ENCODE assay signal across 27 cellular contexts in the genomic region with DNA sequence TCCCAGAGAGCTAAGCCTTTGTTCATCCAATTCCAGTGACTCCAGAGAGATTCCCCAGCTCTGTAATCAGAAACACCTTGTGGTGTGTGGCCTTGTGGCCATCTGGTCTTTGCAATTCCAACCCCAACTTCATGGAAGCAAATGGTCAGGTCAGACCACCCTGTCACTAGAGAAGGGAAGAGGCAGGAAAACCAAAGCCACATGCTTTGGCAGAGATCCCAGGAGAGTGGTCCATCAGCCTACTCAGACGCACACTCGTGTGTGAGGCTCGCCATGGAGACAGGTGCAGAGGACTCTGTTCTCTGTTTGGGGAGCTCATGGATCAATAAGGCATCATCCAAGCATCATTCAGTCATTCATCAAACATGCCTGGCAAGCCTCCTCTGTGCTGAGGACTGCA. TPM values are rescaled to one million over a fixed set of nuclear protein-coding genes. Genes with fewer than 3 reads are reported as not detected.
"Had no signal": no experiment of that assay in that cellular context is flagged by ENCODE, and none has a peak within 500 bp of the region (broad histone marks: within the 10 kb centered on the region; RNA-seq: fewer than 3 reads in every experiment).

No MANE protein-coding gene starts in this region.

- H3K27ac ChIP-seq: brain microvascular endothelial cell, cardiac muscle cell, SK-N-MC, VCaP had no signal

- ATAC-seq: activated CD4-positive, alpha-beta T cell treated with anti-CD3 and anti-CD28 coated beads for 36 hours; activated T-cell treated with anti-CD3 and anti-CD28 coated beads, Interleukin-2, amount 50 U/mL, for 72 hours had no signal

- H3K4me3 ChIP-seq: cardiac muscle cell, SK-N-MC had no signal

- H3K36me3 ChIP-seq: brain microvascular endothelial cell, cardiac muscle cell had no signal

- H3K27me3 ChIP-seq: brain microvascular endothelial cell, cardiac muscle cell had no signal

- DNase-seq: activated CD4-positive, alpha-beta memory T cell treated with anti-CD3 and anti-CD28 coated beads, Interleukin-2, amount 10 ng/mL, durations not matched to agents 7 days and 5 days; activated CD4-positive, alpha-beta T cell treated with anti-CD3 and anti-CD28 coated beads for 36 hours; activated CD4-positive, alpha-beta T cell treated with anti-CD3 and anti-CD28 coated beads, Interleukin-2, amount 50 U/mL, for 1 hour; activated CD8-positive, alpha-beta memory T cell treated with anti-CD3 and anti-CD28 coated beads, Interleukin-2, amount 50 U/mL, for 4 hours; activated gamma-delta T cell treated with Interleukin-2 at 50 U/mL for 16 hours; activated naive CD4-positive, alpha-beta T cell treated with anti-CD3 and anti-CD28 coated beads, Interleukin-2, amount 10 ng/mL, durations not matched to agents 7 days and 5 days; activated naive CD8-positive, alpha-beta T cell treated with anti-CD3 and anti-CD28 coated beads for 36 hours; activated T-cell treated with anti-CD3 and anti-CD28 coated beads, Interleukin-2, amount 50 U/mL, for 72 hours; brain microvascular endothelial cell; Kasumi-1; KBM-7; NCI-H1048; NCI-H1436 treated with DMSO at 0.1 percent for 48 hours; NCI-H187; NCI-H2081; NCI-H2171 treated with DMSO at 0.1 percent for 48 hours; NCI-H226; NCI-H510A treated with DMSO at 0.1 percent for 48 hours; NCI-H69; SIG-M5; T-helper 1 cell had no signal

RNA-seq across cellular contexts. Expression of a gene that starts 46.2 kb away (rescaled TPM):
- total RNA-seq: activated CD4-positive, alpha-beta memory T cell treated with anti-CD3 and anti-CD28 coated beads, Interleukin-2, amount 10 ng/mL, durations not matched to agents 7 days and 5 days; activated CD4-positive, alpha-beta T cell treated with anti-CD3 and anti-CD28 coated beads for 36 hours; activated naive CD8-positive, alpha-beta T cell treated with anti-CD3 and anti-CD28 coated beads for 36 hours; activated T-cell treated with anti-CD3 and anti-CD28 coated beads, Interleukin-2, amount 50 U/mL, for 72 hours; activated T-helper 2 cell treated with anti-CD3 and anti-CD28 coated beads, Interferon-gamma antibody, Interleukin-2, Interleukin-4, amounts not matched to agents 10 μg/mL and 5 μg/mL and 100 μg/mL, durations not matched to agents 14 hours and 24 hours and 36 hours; RPMI7951; T-helper 2 cell treated with Interferon-gamma antibody and Interleukin-4, amounts not matched to agents 100 ng/mL and 5 ng/mL, for 36 hours had no signal
